Comparison of ENCODE assay signal across 10 cellular contexts in the genomic region with DNA sequence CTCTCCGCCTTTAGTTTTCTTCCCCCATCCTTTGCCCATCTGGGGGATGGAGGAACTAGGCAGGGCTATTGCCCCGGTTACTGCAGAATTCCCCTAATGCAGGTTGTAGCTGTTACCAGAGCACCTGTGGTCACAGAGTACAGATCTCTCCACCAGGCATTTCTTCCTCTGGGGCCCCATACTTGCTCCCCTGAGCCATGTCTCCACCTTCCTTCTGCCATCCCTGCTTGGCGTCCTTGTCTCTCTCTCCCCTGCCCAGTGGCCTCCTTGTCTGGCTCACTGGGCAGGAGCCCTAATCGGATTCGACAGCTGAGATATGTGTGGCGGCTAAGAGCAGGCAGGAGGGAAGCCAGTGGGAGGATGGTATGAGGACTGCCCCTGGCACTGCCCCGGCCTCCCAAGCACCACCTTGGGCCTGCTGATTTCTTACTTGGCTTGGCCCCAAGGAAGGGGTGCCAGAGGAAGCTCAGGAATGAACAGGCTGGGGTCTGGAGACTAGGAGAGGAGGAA. TPM values are rescaled to one million over a fixed set of nuclear protein-coding genes. Genes with fewer than 3 reads are reported as not detected.
DNase-seq lines count a peak whose midpoint lies in the region; ATAC-seq, FAIRE-seq and TF ChIP-seq lines count a peak whose summit lies in the region.
"Had no signal": no experiment of that assay in that cellular context is flagged by ENCODE, and none has a peak within 500 bp of the region (broad histone marks: within the 10 kb centered on the region; RNA-seq: fewer than 3 reads in every experiment).

No MANE protein-coding gene starts in this region.

- H3K9me3 ChIP-seq in SK-N-MC (ENCODE audit: low read depth, low read length) = no peaks in the 10 kb centered on the region
- no peaks in the 10 kb centered on the region for H3K9me3 ChIP-seq in heart left ventricle
- H3K9me3 ChIP-seq in sigmoid colon = no peaks in the 10 kb centered on the region

- no peak for TF ChIP-seq EP300 in sigmoid colon (IDR thresholded peaks at IDR 0.05)

- H3K4me3 ChIP-seq in SK-N-MC = peak overlapping the region; percentile 91
- H3K4me3 ChIP-seq in heart left ventricle = no peak overlapping the region
- H3K4me3 ChIP-seq in sigmoid colon = no peak overlapping the region

- H3K27ac ChIP-seq in SK-N-MC (peak overlapping the region; percentile 58), heart left ventricle (peak overlapping the region; percentile 61 to 99 (median 88)), sigmoid colon (peak overlapping the region; percentile 76 to 96 (median 84))

- H3K27me3 ChIP-seq in heart left ventricle (no peaks in the 10 kb centered on the region), sigmoid colon (no peaks in the 10 kb centered on the region)

- 48 to 72% (median 57%) methylated on average over 7 of the region's 7 CpGs for WGBS in heart left ventricle, 4 donors
- 73 to 79% methylated on average over 7 of the region's 7 CpGs for WGBS in sigmoid colon, 2 donors

- H3K4me1 ChIP-seq in heart left ventricle (peaks cover 21 to 97% (median 93%) of the 10 kb centered on the region in 12 donors), sigmoid colon (peaks cover 0 to 98% (median 96%) of the 10 kb centered on the region in 4 donors)

- intact Hi-C loops in heart left ventricle (cut with DNase I) (loop anchor here in 2 of 10 donors (2.0 to 10.0 kb wide), 2 partner anchors 38 to 646 kb away; partner anchors contain the start of genes PNMT (in 1 of the 2) and TCAP (in 1 of the 2)), sigmoid colon (cut with DNase I) (no loop called here)

- peak; percentile 40 for FAIRE-seq in GM12891 (lab: Jason Lieb, UNC)

- DNase-seq in GM12891 (ENCODE audit: insufficient read length, low spot score) (no peak), SK-N-MC (ENCODE audit: low read depth, low spot score) (no peak), heart left ventricle (peak in 4 of 5 donors; percentile 55 to 78 (median 69)), sigmoid colon (peak; percentile 56), NCI-H1092 (lab: John Stamatoyannopoulos, UW) (no peak), NOMO-1 treated with dmso at 0.1 percent for 144 hours (lab: John Stamatoyannopoulos, UW; ENCODE audit: unreplicated experiment) (no peak), OCI-M1 (lab: John Stamatoyannopoulos, UW) (no peak)
- no peak for DNase-seq in stimulated activated CD4-positive, alpha-beta T cell treated with anti-CD3 and anti-CD28 coated beads, Interleukin-4, amount 100 ng/mL, for 4 hours
- DNase-seq: NCI-H1694 treated with DMSO at 0.1 percent for 48 hours; stimulated activated CD4-positive, alpha-beta T cell treated with anti-CD3 and anti-CD28 coated beads, Interleukin-15, amount 100 ng/mL, for 24 hours had no signal

- no peaks in the 10 kb centered on the region for H3K36me3 ChIP-seq in SK-N-MC (ENCODE audit: insufficient read depth, low read length)
- H3K36me3 ChIP-seq in heart left ventricle = no peaks in the 10 kb centered on the region
- H3K36me3 ChIP-seq in sigmoid colon = no peaks in the 10 kb centered on the region

- TF ChIP-seq POLR2A in GM12891 (IDR thresholded peaks at IDR 0.05; ENCODE audit: low read depth, low read length) (no peak), heart left ventricle (IDR thresholded peaks at IDR 0.05) (no peak), sigmoid colon (IDR thresholded peaks at IDR 0.05) (no peak)

- TF ChIP-seq CTCF in heart left ventricle (IDR thresholded peaks at IDR 0.05) (no peak), sigmoid colon (IDR thresholded peaks at IDR 0.05) (no peak)

- H3K9ac ChIP-seq in SK-N-MC (ENCODE audit: insufficient read length) = no peak overlapping the region

- peak; percentile 68 to 77 (median 72) for ATAC-seq in heart left ventricle

TF ChIP-seq in GM12891, 5 proteins besides CTCF, POLR2A, EP300 and RAD21:
- TF ChIP-seq TAF1 (IDR thresholded peaks at IDR 0.05; ENCODE audit: low read depth, low read length) = no peak
- no peak for TF ChIP-seq POLR2AphosphoS5 (IDR thresholded peaks at IDR 0.05; ENCODE audit: low read depth, low read length)
- no peak for TF ChIP-seq POU2F2 (IDR thresholded peaks at IDR 0.05; ENCODE audit: low read depth, low read length)
- TF ChIP-seq PAX5 (IDR thresholded peaks at IDR 0.05; ENCODE audit: insufficient read depth, low read length, severe bottlenecking) = no peak
- TF ChIP-seq SPI1 (IDR thresholded peaks at IDR 0.05; ENCODE audit: low read depth, low read length) = no peak

RNA-seq across cellular contexts. Expression of gene RARA, which starts 2.0 kb away (rescaled TPM):
- 24.8 TPM for polyA plus RNA-seq in GM12891 (2012; ENCODE audit: low read depth, missing spikeins)
- total RNA-seq in heart left ventricle (10 to 100 TPM; 14.1 to 41.4 (median 19.4) TPM), sigmoid colon (10 to 100 TPM; 15.8 to 27.3 (median 20.5) TPM)
- polyA plus RNA-seq in heart left ventricle (10 to 100 TPM; 15.5 to 22.0 TPM), sigmoid colon (10 to 100 TPM; 26.4 to 29.6 (median 27.8) TPM)

RNA-seq across cellular contexts. Expression of gene CDC6, which starts 23.3 kb away (rescaled TPM):
- polyA plus RNA-seq in GM12891 (2012; ENCODE audit: low read depth, missing spikeins) = 21.1 TPM
- total RNA-seq in heart left ventricle (1 to 10 TPM in 2 of 9 donors, under 1 TPM in 7; 0.07 to 9.8 (median 0.69) TPM), sigmoid colon (1 to 10 TPM in 1 of 4 donors, under 1 TPM in 2, not detected in 1; 0.33 to 1.5 (median 0.83) TPM)
- polyA plus RNA-seq in heart left ventricle (1 to 10 TPM in 1 of 2 donors, under 1 TPM in 1; 0.34 to 2.8 TPM), sigmoid colon (10 to 100 TPM in 1 of 3 donors, 1 to 10 TPM in 2; 2.4 to 10.9 (median 8.6) TPM)

RNA-seq across cellular contexts. Expression of gene GJD3, which starts 53.6 kb away (rescaled TPM):
- 0.21 TPM for polyA plus RNA-seq in GM12891 (2012; ENCODE audit: low read depth, missing spikeins)
- 1 to 10 TPM; 1.2 to 8.7 (median 2.2) TPM for total RNA-seq in heart left ventricle
- polyA plus RNA-seq in heart left ventricle = under 1 TPM; 0.30 to 0.35 TPM
- total RNA-seq in sigmoid colon = 1 to 10 TPM in 1 of 4 donors, under 1 TPM in 1, not detected in 2; 0.49 to 2.1 TPM
- polyA plus RNA-seq in sigmoid colon = under 1 TPM in 1 of 3 donors, not detected in 2; 0.64 TPM

Comparison
In these comparisons a context has a peak if more than half of its experiments do, and no peak if none do; other contexts are left out.
1. DNase-seq: peak in heart left ventricle (4 of 5) and sigmoid colon (single experiment); none in GM12891 (single experiment), SK-N-MC (single experiment), NCI-H1092 (single experiment), NOMO-1 treated with dmso at 0.1 percent for 144 hours (single experiment), OCI-M1 (single experiment) and stimulated activated CD4-positive, alpha-beta T cell treated with anti-CD3 and anti-CD28 coated beads, Interleukin-4, amount 100 ng/mL, for 4 hours (0 of 2).
2. Peak in every context shown above with its lines, with median percentiles within 50 percentile points of each other: H3K27ac ChIP-seq.